22 cellular contexts compared by ENCODE assay signal in the genomic region with DNA sequence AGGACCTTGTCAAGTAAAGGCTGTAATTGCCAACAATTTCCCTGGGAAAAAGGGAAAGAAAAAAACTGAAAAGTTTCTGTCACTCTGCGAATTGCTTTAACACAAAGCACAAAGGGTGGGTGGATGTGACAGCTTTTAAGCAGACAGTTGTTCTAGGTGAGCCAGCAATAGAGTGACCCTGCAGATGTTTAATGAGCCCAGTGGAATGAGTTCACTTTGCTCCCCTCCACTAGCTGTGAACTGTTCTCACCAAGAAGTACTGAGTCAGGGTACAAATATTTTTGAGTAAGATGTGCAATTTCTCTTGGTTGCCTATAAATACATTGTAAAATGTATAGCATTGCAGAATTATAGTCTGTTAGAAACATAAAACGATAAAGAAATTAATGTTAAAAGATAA.
"Had no signal": no experiment of that assay in that cellular context is flagged by ENCODE, and none has a peak within 500 bp of the region (broad histone marks: within the 10 kb centered on the region; RNA-seq: fewer than 3 reads in every experiment).

No MANE protein-coding gene starts in this region.

- H3K27me3 ChIP-seq: esophagus squamous epithelium, gastrocnemius medialis, spleen, tibial nerve had no signal

- H3K27ac ChIP-seq: epithelial cell of prostate, esophagus squamous epithelium, gastrocnemius medialis, spleen, tibial nerve, WERI-Rb-1 had no signal

- DNase-seq: activated CD4-positive, alpha-beta T cell treated with anti-CD3 and anti-CD28 coated beads for 48 hours; activated CD4-positive, alpha-beta T cell treated with anti-CD3 and anti-CD28 coated beads, Interleukin-2, amount 50 U/mL, for 48 hours; activated CD8-positive, alpha-beta memory T cell treated with anti-CD3 and anti-CD28 coated beads, Interleukin-2, amount 50 U/mL, for 4 hours; activated gamma-delta T cell treated with Interleukin-2 at 50 U/mL for 16 hours; activated naive CD4-positive, alpha-beta T cell treated with anti-CD3 and anti-CD28 coated beads, Interleukin-2, amount 50 U/mL, for 16 hours; activated T-cell treated with anti-CD3 and anti-CD28 coated beads, Interleukin-2, amount 50 U/mL, for 24 hours; dermis blood vessel endothelial cell; effector CD4-positive, alpha-beta T cell; esophagus squamous epithelium; gastrocnemius medialis; glutamatergic neuron; islet precursor cell; left cardiac atrium; naive thymus-derived CD4-positive, alpha-beta T cell; occipital lobe; right cardiac atrium; spleen; stimulated activated naive CD4-positive, alpha-beta T cell treated with Interleukin-2 at 50 U/mL for 16 hours; T-helper 9 cell; WERI-Rb-1 had no signal

- H3K36me3 ChIP-seq: esophagus squamous epithelium, gastrocnemius medialis, spleen, tibial nerve, WERI-Rb-1 had no signal

- H3K4me1 ChIP-seq: gastrocnemius medialis, spleen, tibial nerve had no signal

- H3K9me3 ChIP-seq: esophagus squamous epithelium, gastrocnemius medialis, spleen, tibial nerve had no signal

- H3K4me3 ChIP-seq: esophagus squamous epithelium, gastrocnemius medialis, spleen, tibial nerve had no signal
